In genomic region chr3:195147649-195148121, GRCh38 we compare ENCODE assay signal across 1 cellular context.
TF ChIP-seq lines count a peak whose summit lies in the region.

No MANE protein-coding gene starts in this region.

TF ChIP-seq in GM12878, 131 proteins besides CTCF, POLR2A, EP300 and RAD21 (continued from another document and continues in another):
- TF ChIP-seq CUX1 (IDR thresholded peaks at IDR 0.05; ENCODE audit: insufficient replicate concordance, low read depth, low read length) (no peak), MXI1 (IDR thresholded peaks at IDR 0.05; ENCODE audit: low read depth, low read length) (no peak; the same call in none of the 2 replicates), E2F4 (IDR thresholded peaks at IDR 0.05; ENCODE audit: low read depth, low read length) (no peak), MEF2A (IDR thresholded peaks at IDR 0.05; ENCODE audit: insufficient read depth, low read depth, low read length) (no peak), SIN3A (IDR thresholded peaks at IDR 0.05; ENCODE audit: low read depth, low read length) (peak; percentile 47; the same call in 1 of the 2 replicates), MLLT1 (IDR thresholded peaks at IDR 0.05) (peak; percentile 70; the same call in 1 of the 2 replicates), ZNF217 (IDR thresholded peaks at IDR 0.05) (no peak), HDGF (IDR thresholded peaks at IDR 0.05) (no peak), TCF7 (IDR thresholded peaks at IDR 0.05; ENCODE audit: borderline replicate concordance) (no peak), ESRRA (IDR thresholded peaks at IDR 0.05; ENCODE audit: low read length) (no peak), TCF12 (IDR thresholded peaks at IDR 0.05; ENCODE audit: low read depth, low read length) (peak; percentile 93), NR2F1 (conservative IDR thresholded peaks at IDR 0.05) (0 out of 2 replicates have a peak, but pooled peaks have one; percentile 1), ATF7 (IDR thresholded peaks at IDR 0.05; ENCODE audit: low read depth) (0 out of 2 replicates have a peak, but pooled peaks have one; percentile 8), SIX5 (IDR thresholded peaks at IDR 0.05; ENCODE audit: low read depth, low read length, severe bottlenecking) (no peak), CHD2 (IDR thresholded peaks at IDR 0.05; ENCODE audit: borderline replicate concordance, low read depth, low read length) (0 out of 2 replicates have a peak, but pooled peaks have one; percentile 11), GATAD2B (conservative IDR thresholded peaks at IDR 0.05; ENCODE audit: low read depth) (peak; percentile 38; the same call in 1 of the 2 replicates), RUNX3 (IDR thresholded peaks at IDR 0.05; ENCODE audit: low read length) (peak; percentile 47; the same call in 1 of the 2 replicates), RFX5 (IDR thresholded peaks at IDR 0.05; ENCODE audit: low read depth, low read length) (0 out of 2 replicates have a peak, but pooled peaks have one; percentile 8), BMI1 (IDR thresholded peaks at IDR 0.05; ENCODE audit: borderline replicate concordance) (no peak), HCFC1 (IDR thresholded peaks at IDR 0.05; ENCODE audit: low read length) (no peak), RAD51 (IDR thresholded peaks at IDR 0.05) (peak; percentile 20; the same call in 1 of the 2 replicates), CBX3 (IDR thresholded peaks at IDR 0.05; ENCODE audit: borderline replicate concordance, low read depth) (no peak), CEBPB (IDR thresholded peaks at IDR 0.05; ENCODE audit: borderline replicate concordance in 1 of 2, low read depth in 2 of 2, low read length in 2 of 2) (no peak), IKZF2 (IDR thresholded peaks at IDR 0.05) (peak; percentile 67 to 69; a peak in 2 of 4 replicates), NRF1 (conservative IDR thresholded peaks at IDR 0.05; ENCODE audit: low read depth, low read length) (no peak), MTA3 (IDR thresholded peaks at IDR 0.05; ENCODE audit: borderline replicate concordance, low read length) (no peak), LARP7 (IDR thresholded peaks at IDR 0.05) (no peak), FOS (IDR thresholded peaks at IDR 0.05; ENCODE audit: borderline replicate concordance, extremely low read depth, insufficient read length) (no peak), CEBPZ (IDR thresholded peaks at IDR 0.05; ENCODE audit: low read depth, low read length) (no peak), BCL11A (IDR thresholded peaks at IDR 0.05; ENCODE audit: low read depth, low read length) (no peak), ELK1 (IDR thresholded peaks at IDR 0.05; ENCODE audit: low read depth, low read length) (no peak), MYC (IDR thresholded peaks at IDR 0.05; ENCODE audit: insufficient read depth, insufficient read length, insufficient replicate concordance, low read length, severe bottlenecking) (no peak), EZH2 (IDR thresholded peaks at IDR 0.05; ENCODE audit: borderline replicate concordance, control insufficient read depth, low read depth, low read length) (no peak), EGR1 (IDR thresholded peaks at IDR 0.05; ENCODE audit: borderline replicate concordance in 1 of 2, low read depth in 2 of 2, low read length in 2 of 2) (0 out of 3 replicates have a peak, but pooled peaks of 1 of the 2 experiments have one; percentile 31), ZNF24 (IDR thresholded peaks at IDR 0.05) (peak; percentile 64), ZNF274 (IDR thresholded peaks at IDR 0.05; ENCODE audit: insufficient read depth, insufficient read length) (no peak), STAT3 (IDR thresholded peaks at IDR 0.05; ENCODE audit: low read depth, low read length) (no peak)
- TF ChIP-seq, protein P1, sequence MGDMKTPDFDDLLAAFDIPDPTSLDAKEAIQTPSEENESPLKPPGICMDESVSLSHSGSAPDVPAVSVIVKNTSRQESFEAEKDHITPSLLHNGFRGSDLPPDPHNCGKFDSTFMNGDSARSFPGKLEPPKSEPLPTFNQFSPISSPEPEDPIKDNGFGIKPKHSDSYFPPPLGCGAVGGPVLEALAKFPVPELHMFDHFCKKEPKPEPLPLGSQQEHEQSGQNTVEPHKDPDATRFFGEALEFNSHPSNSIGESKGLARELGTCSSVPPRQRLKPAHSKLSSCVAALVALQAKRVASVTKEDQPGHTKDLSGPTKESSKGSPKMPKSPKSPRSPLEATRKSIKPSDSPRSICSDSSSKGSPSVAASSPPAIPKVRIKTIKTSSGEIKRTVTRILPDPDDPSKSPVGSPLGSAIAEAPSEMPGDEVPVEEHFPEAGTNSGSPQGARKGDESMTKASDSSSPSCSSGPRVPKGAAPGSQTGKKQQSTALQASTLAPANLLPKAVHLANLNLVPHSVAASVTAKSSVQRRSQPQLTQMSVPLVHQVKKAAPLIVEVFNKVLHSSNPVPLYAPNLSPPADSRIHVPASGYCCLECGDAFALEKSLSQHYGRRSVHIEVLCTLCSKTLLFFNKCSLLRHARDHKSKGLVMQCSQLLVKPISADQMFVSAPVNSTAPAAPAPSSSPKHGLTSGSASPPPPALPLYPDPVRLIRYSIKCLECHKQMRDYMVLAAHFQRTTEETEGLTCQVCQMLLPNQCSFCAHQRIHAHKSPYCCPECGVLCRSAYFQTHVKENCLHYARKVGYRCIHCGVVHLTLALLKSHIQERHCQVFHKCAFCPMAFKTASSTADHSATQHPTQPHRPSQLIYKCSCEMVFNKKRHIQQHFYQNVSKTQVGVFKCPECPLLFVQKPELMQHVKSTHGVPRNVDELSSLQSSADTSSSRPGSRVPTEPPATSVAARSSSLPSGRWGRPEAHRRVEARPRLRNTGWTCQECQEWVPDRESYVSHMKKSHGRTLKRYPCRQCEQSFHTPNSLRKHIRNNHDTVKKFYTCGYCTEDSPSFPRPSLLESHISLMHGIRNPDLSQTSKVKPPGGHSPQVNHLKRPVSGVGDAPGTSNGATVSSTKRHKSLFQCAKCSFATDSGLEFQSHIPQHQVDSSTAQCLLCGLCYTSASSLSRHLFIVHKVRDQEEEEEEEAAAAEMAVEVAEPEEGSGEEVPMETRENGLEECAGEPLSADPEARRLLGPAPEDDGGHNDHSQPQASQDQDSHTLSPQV (IDR thresholded peaks at IDR 0.05): no peak
- TF ChIP-seq, protein P2, sequence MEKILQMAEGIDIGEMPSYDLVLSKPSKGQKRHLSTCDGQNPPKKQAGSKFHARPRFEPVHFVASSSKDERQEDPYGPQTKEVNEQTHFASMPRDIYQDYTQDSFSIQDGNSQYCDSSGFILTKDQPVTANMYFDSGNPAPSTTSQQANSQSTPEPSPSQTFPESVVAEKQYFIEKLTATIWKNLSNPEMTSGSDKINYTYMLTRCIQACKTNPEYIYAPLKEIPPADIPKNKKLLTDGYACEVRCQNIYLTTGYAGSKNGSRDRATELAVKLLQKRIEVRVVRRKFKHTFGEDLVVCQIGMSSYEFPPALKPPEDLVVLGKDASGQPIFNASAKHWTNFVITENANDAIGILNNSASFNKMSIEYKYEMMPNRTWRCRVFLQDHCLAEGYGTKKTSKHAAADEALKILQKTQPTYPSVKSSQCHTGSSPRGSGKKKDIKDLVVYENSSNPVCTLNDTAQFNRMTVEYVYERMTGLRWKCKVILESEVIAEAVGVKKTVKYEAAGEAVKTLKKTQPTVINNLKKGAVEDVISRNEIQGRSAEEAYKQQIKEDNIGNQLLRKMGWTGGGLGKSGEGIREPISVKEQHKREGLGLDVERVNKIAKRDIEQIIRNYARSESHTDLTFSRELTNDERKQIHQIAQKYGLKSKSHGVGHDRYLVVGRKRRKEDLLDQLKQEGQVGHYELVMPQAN (conservative IDR thresholded peaks at IDR 0.05): peak; percentile 66
- TF ChIP-seq, protein P3, sequence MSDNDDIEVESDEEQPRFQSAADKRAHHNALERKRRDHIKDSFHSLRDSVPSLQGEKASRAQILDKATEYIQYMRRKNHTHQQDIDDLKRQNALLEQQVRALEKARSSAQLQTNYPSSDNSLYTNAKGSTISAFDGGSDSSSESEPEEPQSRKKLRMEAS (IDR thresholded peaks at IDR 0.05; ENCODE audit: low read depth, low read length): no peak
- TF ChIP-seq, protein P4, sequence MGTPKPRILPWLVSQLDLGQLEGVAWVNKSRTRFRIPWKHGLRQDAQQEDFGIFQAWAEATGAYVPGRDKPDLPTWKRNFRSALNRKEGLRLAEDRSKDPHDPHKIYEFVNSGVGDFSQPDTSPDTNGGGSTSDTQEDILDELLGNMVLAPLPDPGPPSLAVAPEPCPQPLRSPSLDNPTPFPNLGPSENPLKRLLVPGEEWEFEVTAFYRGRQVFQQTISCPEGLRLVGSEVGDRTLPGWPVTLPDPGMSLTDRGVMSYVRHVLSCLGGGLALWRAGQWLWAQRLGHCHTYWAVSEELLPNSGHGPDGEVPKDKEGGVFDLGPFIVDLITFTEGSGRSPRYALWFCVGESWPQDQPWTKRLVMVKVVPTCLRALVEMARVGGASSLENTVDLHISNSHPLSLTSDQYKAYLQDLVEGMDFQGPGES (IDR thresholded peaks at IDR 0.05): no peak
